1 cellular context compared by ENCODE assay signal in the genomic region with DNA sequence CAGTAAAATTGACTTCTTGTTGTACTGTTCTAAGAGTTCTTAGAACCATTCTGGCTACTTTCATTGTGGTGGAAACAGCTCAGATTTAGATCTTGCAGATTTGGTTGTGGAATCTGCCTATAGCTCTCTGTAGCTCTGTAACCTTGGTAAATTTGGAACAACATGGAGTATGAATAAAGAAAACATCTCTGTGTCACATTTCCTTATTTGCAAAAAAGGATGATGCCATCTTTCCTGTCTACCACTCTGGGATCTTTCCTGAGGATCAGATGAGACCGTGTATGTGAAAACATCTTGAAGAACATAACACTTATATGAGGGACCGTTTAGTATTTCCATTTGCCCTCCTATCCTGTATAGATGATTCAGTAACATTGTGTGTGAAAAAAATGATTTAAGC.
TF ChIP-seq lines count a peak whose summit lies in the region.

No MANE protein-coding gene starts in this region.

TF ChIP-seq in endothelial cell of umbilical vein, 7 proteins besides CTCF, POLR2A, EP300 and RAD21:
- no peak for TF ChIP-seq EZH2 (IDR thresholded peaks at IDR 0.05; ENCODE audit: borderline replicate concordance, low read depth, low read length, severe bottlenecking)
- TF ChIP-seq JUN (IDR thresholded peaks at IDR 0.05; ENCODE audit: borderline replicate concordance, insufficient read depth, insufficient read length, low read depth), result peak; percentile 66
- TF ChIP-seq FOS (IDR thresholded peaks at IDR 0.05; ENCODE audit: borderline replicate concordance, insufficient read depth, low read length), result peak; percentile 48
- TF ChIP-seq MYC (IDR thresholded peaks at IDR 0.05; ENCODE audit: low read depth, low read length), result no peak
